ENCODE assay signal across 26 cellular contexts in the genomic region with DNA sequence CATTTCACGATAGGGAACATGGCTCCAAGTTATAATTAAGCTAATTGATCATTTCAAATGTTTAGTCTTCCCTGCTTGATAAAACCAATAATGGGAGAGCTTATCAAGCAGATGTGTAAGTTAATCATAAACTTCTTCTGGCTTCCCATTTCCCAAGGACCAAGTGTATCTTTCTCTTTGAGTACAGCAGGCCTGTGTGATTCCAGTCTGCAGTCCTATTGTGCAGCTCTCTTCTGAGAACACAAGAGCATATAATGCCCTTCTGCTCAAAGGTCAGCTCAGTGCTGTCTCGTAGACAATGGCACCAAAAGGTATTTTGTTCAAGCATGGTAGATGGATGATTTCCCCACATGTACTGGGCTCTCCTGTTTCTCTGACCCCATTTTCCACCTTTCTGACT.
"Had no signal": no experiment of that assay in that cellular context is flagged by ENCODE, and none has a peak within 500 bp of the region (broad histone marks: within the 10 kb centered on the region; RNA-seq: fewer than 3 reads in every experiment).

No MANE protein-coding gene starts in this region.

- H3K9me3 ChIP-seq: SJSA1 had no signal

- H3K27ac Mint-ChIP-seq: activated CD4-positive, alpha-beta memory T cell treated with anti-CD3 and anti-CD28 coated beads for 36 hours; activated CD4-positive, alpha-beta T cell treated with anti-CD3 and anti-CD28 coated beads, Interleukin-2, amount 10 ng/mL, durations not matched to agents 24 days and 14 days; activated naive CD4-positive, alpha-beta T cell treated with anti-CD3 and anti-CD28 coated beads, Interleukin-2, amount 10 ng/mL, durations not matched to agents 7 days and 5 days; activated naive CD8-positive, alpha-beta T cell treated with anti-CD3 and anti-CD28 coated beads for 36 hours; T-helper 1 cell treated with Interleukin-12 subunit alpha and Interleukin-12 subunit beta and Interleukin-4 antibody, amounts not matched to agents 30 μg/mL and 1 μg/mL, for 36 hours; WTC11 had no signal

- H3K4me1 ChIP-seq: SJSA1 had no signal

- H3K4me3 ChIP-seq: SJSA1 had no signal

- H3K9me3 Mint-ChIP-seq: activated T-cell treated with anti-CD3 and anti-CD28 coated beads, Interleukin-2, amount 50 U/mL, for 4 hours had no signal

- H3K36me3 Mint-ChIP-seq: WTC11 had no signal

- H3K36me3 ChIP-seq: SJSA1 had no signal

- DNase-seq: activated CD4-positive, alpha-beta memory T cell treated with anti-CD3 and anti-CD28 coated beads for 36 hours; activated CD4-positive, alpha-beta T cell treated with anti-CD3 and anti-CD28 coated beads, Interleukin-2, amount 10 ng/mL, durations not matched to agents 24 days and 14 days; activated CD4-positive, CD25-positive, alpha-beta regulatory T cell treated with anti-CD3 and anti-CD28 coated beads, Interleukin-2, amount 50 U/mL, for 72 hours; activated CD8-positive, alpha-beta memory T cell treated with anti-CD3 and anti-CD28 coated beads for 24 hours; activated effector memory CD4-positive, alpha-beta T cell treated with anti-CD3 and anti-CD28 coated beads, Interleukin-2, amount 50 U/mL, for 16 hours; activated naive CD4-positive, alpha-beta T cell treated with anti-CD3 and anti-CD28 coated beads, Interleukin-2, amount 10 ng/mL, durations not matched to agents 7 days and 5 days; activated naive CD8-positive, alpha-beta T cell treated with anti-CD3 and anti-CD28 coated beads for 36 hours; activated T-cell treated with anti-CD3 and anti-CD28 coated beads, Interleukin-2, amount 50 U/mL, for 4 hours; cerebellar nuclear complex; Kasumi-1; KBM-7; NCI-H1105 treated with DMSO at 0.1 percent for 48 hours; NCI-H1436 treated with DMSO at 0.1 percent for 48 hours; NCI-H1930; NCI-H510A treated with DMSO at 0.1 percent for 48 hours; NCI-H774; NK-92 treated with Interleukin-12 subunit alpha and Interleukin-12 subunit beta, amount 100 ng/mL, for 24 hours; OCI-M1; Right ventricle myocardium superior; T-helper 9 cell had no signal

- H3K4me3 Mint-ChIP-seq: activated CD4-positive, alpha-beta memory T cell treated with anti-CD3 and anti-CD28 coated beads for 36 hours; activated CD4-positive, alpha-beta T cell treated with anti-CD3 and anti-CD28 coated beads, Interleukin-2, amount 10 ng/mL, durations not matched to agents 24 days and 14 days; activated naive CD4-positive, alpha-beta T cell treated with anti-CD3 and anti-CD28 coated beads, Interleukin-2, amount 10 ng/mL, durations not matched to agents 7 days and 5 days; activated naive CD8-positive, alpha-beta T cell treated with anti-CD3 and anti-CD28 coated beads for 36 hours; activated T-cell treated with anti-CD3 and anti-CD28 coated beads, Interleukin-2, amount 50 U/mL, for 4 hours; T-helper 1 cell treated with Interleukin-12 subunit alpha and Interleukin-12 subunit beta and Interleukin-4 antibody, amounts not matched to agents 30 μg/mL and 1 μg/mL, for 36 hours; WTC11 had no signal

- ATAC-seq: activated T-cell treated with anti-CD3 and anti-CD28 coated beads, Interleukin-2, amount 50 U/mL, for 4 hours; Panc1; SK-N-SH treated with all-trans-retinoic acid at 6 μM for 48 hours; WTC11 had no signal

- H3K27ac ChIP-seq: RWPE1, SJSA1 had no signal

- H3K27me3 Mint-ChIP-seq: activated CD4-positive, alpha-beta memory T cell treated with anti-CD3 and anti-CD28 coated beads for 36 hours; activated naive CD8-positive, alpha-beta T cell treated with anti-CD3 and anti-CD28 coated beads for 36 hours had no signal

- H3K4me1 Mint-ChIP-seq: WTC11 had no signal
